ENCODE assay signal across 8 cellular contexts in the genomic region with DNA sequence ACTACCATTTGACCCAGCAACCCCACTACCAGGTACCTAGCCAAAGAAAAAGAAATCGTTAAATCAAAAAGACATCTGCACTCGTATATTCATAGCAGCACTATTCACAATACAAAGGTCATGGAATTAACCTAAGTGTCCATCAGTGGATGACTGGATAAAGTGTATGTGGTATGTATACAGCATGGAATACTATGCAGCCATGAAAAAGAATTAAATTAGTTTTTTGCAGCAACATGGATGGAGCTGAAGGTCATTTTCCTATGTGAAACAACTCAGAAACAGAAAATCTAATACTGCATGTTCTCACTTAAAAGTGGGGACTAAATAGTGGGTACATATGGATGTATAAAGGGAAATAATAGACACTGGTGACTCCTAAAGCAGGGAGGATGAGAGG.
"Had no signal": no experiment of that assay in that cellular context is flagged by ENCODE, and none has a peak within 500 bp of the region (broad histone marks: within the 10 kb centered on the region; RNA-seq: fewer than 3 reads in every experiment).

No MANE protein-coding gene starts in this region.

- ATAC-seq: GM12878 had no signal

- DNase-seq: GDM1, GF-D8 had no signal

- FAIRE-seq: G401.6, GM12878, GM12891, GM12892, GM18507, GM19239 had no signal

- H3K4me3 ChIP-seq: GM12878 had no signal
